In genomic region chr3:157159037-157159761, GRCh38 we compare ENCODE assay signal across 8 cellular contexts. TPM values are rescaled to one million over a fixed set of nuclear protein-coding genes. Genes with fewer than 3 reads are reported as not detected.
DNase-seq lines count a peak whose midpoint lies in the region; ATAC-seq and TF ChIP-seq lines count a peak whose summit lies in the region.

No MANE protein-coding gene starts in this region.

- intact Hi-C loops in right cardiac atrium (cut with DNase I) = no loop called here

- no peaks in the 10 kb centered on the region for H3K27me3 Mint-ChIP-seq in T-cell

- H3K4me1 ChIP-seq in adipocyte (ENCODE audit: control insufficient read depth, insufficient read depth, low read length) (peaks cover 50% of the 10 kb centered on the region), right cardiac atrium (ENCODE audit: control insufficient read depth, insufficient read depth, low read length) (no peaks in the 10 kb centered on the region)

- peak; percentile 41 for ATAC-seq in GM21825 (IDR thresholded peaks at IDR 0.05; ENCODE audit: unreplicated experiment)
- ATAC-seq in T-cell (replicated peaks in 1 of 4) = peak; percentile 67 to 70 (median 68)
- peak; percentile 55 to 70 for ATAC-seq in right cardiac atrium

- H3K9me3 ChIP-seq in adipocyte (ENCODE audit: control insufficient read depth, low read length) (no peaks in the 10 kb centered on the region), right cardiac atrium (ENCODE audit: control insufficient read depth, low read length) (no peaks in the 10 kb centered on the region)

- H3K9me3 Mint-ChIP-seq in T-cell = no peaks in the 10 kb centered on the region

- H3K4me1 Mint-ChIP-seq in T-cell = peaks cover 58 to 63% (median 62%) of the 10 kb centered on the region in 3 donors

- H3K27ac ChIP-seq in right cardiac atrium (ENCODE audit: low read length) = peak overlapping the region; percentile 98

- WGBS in right cardiac atrium = under 1% methylated on average over 46 of the region's 46 CpGs

- peak; percentile 3 for TF ChIP-seq CTCF in retinal pigment epithelial cell (conservative IDR thresholded peaks at IDR 0.05; ENCODE audit: low read depth, low read length)

- H3K4me3 ChIP-seq in adipocyte (ENCODE audit: low read length) = peak overlapping the region; percentile 97
- peak overlapping the region; percentile 95 for H3K4me3 ChIP-seq in right cardiac atrium (ENCODE audit: low read length)
- peak overlapping the region; percentile 82 for H3K4me3 ChIP-seq in retinal pigment epithelial cell (ENCODE audit: low read length)

- peak; percentile 69 for DNase-seq in ELR (ENCODE audit: low read depth)
- peak; percentile 67 for DNase-seq in LoVo (ENCODE audit: low spot score)
- peak; percentile 54 to 88 (median 80) for DNase-seq in T-cell
- peak; percentile 78 for DNase-seq in adipocyte (ENCODE audit: low read depth)
- DNase-seq in right cardiac atrium = peak; percentile 65 to 88 (median 86)
- DNase-seq in retinal pigment epithelial cell (ENCODE audit: low read depth) = no peak
- DNase-seq in HuH-7 (ENCODE audit: low spot score) = no peak

- peak overlapping the region; percentile 99 to 100 for H3K27ac Mint-ChIP-seq in T-cell

- no peaks in the 10 kb centered on the region for H3K27me3 ChIP-seq in adipocyte (replicated peaks; ENCODE audit: control insufficient read depth, insufficient read depth, low read length)
- no peaks in the 10 kb centered on the region for H3K27me3 ChIP-seq in right cardiac atrium (ENCODE audit: control insufficient read depth, insufficient read depth)

- H3K4me3 Mint-ChIP-seq in T-cell = peak overlapping the region; percentile 87 to 99 (median 93)

- peaks cover 48% of the 10 kb centered on the region for H3K36me3 ChIP-seq in adipocyte (ENCODE audit: control insufficient read depth, insufficient read depth, low read length, severe bottlenecking)

- POLR2A ChIA-PET in T-cell (lab: Charles Lee) = interaction anchor here (0.6 to 3.4 kb wide), 16 partner anchors 9 to 1297 kb away, joined by 3 to 177 read pairs (median 6); partner anchors contain the start of gene SSR3 (in 1 of the 2)

- CTCF ChIA-PET in T-cell (lab: Charles Lee) = interaction anchor here in 1 of 2 donors (1.3 to 2.5 kb wide), 3 partner anchors 12 to 70 kb away, joined by 3 to 38 read pairs (median 8); no protein-coding TSS in a partner anchor

- peak overlapping the region; percentile 96 for H3K9ac ChIP-seq in adipocyte (ENCODE audit: low read length)

- H3K36me3 Mint-ChIP-seq in T-cell = peaks cover 49% of the 10 kb centered on the region

RNA-seq across cellular contexts. Expression of gene CCNL1, which starts 0.7 kb away (rescaled TPM):
- 1,000 to 10,000 TPM in 2 of 5 donors, 100 to 1,000 TPM in 3; 271 to 1,140 (median 276) TPM for total RNA-seq in T-cell
- total RNA-seq in right cardiac atrium = 10 to 100 TPM; 30.1 to 60.6 (median 41.2) TPM
- polyA plus RNA-seq in right cardiac atrium = 39.4 TPM

Comparison
In these comparisons a context has a peak if more than half of its experiments do, and no peak if none do; other contexts are left out.
1. DNase-seq: peak in ELR (single experiment), LoVo (single experiment), T-cell (34 of 34), adipocyte (single experiment) and right cardiac atrium (3 of 3); none in retinal pigment epithelial cell (single experiment) and HuH-7 (single experiment).
2. RNA of gene CCNL1, which starts 0.7 kb away (total RNA-seq): 271 to 1,140 TPM in T-cell; 30.1 to 60.6 TPM in right cardiac atrium; every median in the first group is over 4 times any median in the second.
3. Peak in every context shown above with its lines, with median percentiles within 50 percentile points of each other: ATAC-seq and H3K4me3 ChIP-seq.